Comparison of ENCODE assay signal across 8 cellular contexts in the genomic region with DNA sequence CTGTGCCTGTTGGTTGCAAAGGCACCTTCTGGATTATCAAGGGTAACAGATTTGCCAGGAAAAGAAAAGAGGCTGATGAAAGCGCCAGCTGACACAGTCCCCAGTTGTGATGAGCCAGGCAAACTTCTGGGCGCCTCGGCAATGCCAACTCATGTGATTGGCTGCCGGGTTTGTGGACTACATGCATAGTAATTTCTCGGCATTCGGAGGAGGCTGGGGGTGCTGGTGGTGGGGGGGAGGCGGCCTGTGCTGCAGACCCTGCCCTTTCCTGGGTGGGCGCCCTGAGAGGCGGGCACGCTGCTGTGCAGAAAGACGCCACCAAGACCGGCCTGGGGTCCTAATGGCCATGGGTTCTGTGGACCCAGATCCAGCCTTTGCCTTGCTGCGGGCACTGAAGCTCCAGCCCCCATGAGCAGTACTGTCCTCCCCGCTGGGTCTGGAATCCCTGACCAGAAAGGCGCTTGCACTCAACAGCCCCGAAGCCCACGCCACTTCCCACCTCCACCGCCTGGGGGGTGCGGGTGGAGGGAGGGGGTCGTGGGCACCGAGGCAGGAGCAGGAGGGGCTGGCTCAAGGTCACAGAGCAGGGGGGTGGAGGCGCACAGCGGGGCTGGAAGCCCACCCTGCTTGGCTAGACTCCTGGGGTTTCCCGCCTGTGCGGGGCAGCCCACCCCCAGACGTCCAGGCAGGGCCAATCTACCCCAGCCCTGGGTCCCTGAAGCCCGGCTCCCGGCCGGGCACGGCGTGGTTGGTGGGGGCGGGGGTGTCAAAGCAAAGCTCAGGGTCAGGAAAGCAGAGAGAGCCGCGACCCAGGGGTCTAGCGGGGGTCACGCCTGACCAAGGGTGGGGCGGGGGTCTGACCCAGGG. TPM values are rescaled to one million over a fixed set of nuclear protein-coding genes. Genes with fewer than 3 reads are reported as not detected.
A peak's percentile ranks its signal among the peaks of the same experiment; 100 is the strongest.
DNase-seq lines count a peak whose midpoint lies in the region; ATAC-seq and TF ChIP-seq lines count a peak whose summit lies in the region.

No MANE protein-coding gene starts in this region.

- 18% methylated on average over 28 of the region's 37 CpGs for WGBS in hepatocyte (ENCODE audit: low lambda C conversion rate, missing lambda C conversion rate)

- POLR2A ChIA-PET in activated B cell treated with CpG ODN at 0.5 μM for 24 hours (lab: Charles Lee) = interaction anchor here (0.6 to 0.7 kb wide), 3 partner anchors 9 to 35 kb away, joined by 3 to 5 read pairs (median 3); no protein-coding TSS in a partner anchor

- H3K4me2 ChIP-seq in hepatocyte (peak overlapping the region; percentile 85), skeletal muscle satellite cell (ENCODE audit: low read length) (peak overlapping the region; percentile 80)

- peaks cover 5% of the 10 kb centered on the region for H3K27me3 Mint-ChIP-seq in activated B cell treated with CpG ODN at 0.5 μM for 24 hours

- H3K36me3 ChIP-seq in hepatocyte (replicated peaks; ENCODE audit: insufficient read depth, low read depth) (no peaks in the 10 kb centered on the region), skeletal muscle satellite cell (ENCODE audit: insufficient read depth, low read length) (no peaks in the 10 kb centered on the region)

- TF ChIP-seq CTCF in GM12875 (IDR thresholded peaks at IDR 0.05; ENCODE audit: borderline replicate concordance, insufficient read depth, low read depth, low read length) (no peak), activated B cell treated with CpG ODN at 0.5 μM for 24 hours (IDR thresholded peaks at IDR 0.05) (no peak), hepatocyte (IDR thresholded peaks at IDR 0.05; ENCODE audit: poor library complexity) (no peak)

- no peak overlapping the region for H3K27ac Mint-ChIP-seq in activated B cell treated with CpG ODN at 0.5 μM for 24 hours

- H4K20me1 ChIP-seq in hepatocyte (ENCODE audit: insufficient read depth, poor library complexity, severe bottlenecking) = no peaks in the 10 kb centered on the region

- H3K27ac ChIP-seq in hepatocyte = no peak overlapping the region

- DNase-seq in activated B cell treated with CpG ODN at 0.5 μM for 24 hours (no peak), hepatocyte (ENCODE audit: low spot score) (no peak), COLO668 (lab: John Stamatoyannopoulos, UW; ENCODE audit: unreplicated experiment) (no peak)

- intact Hi-C loops in activated B cell treated with CpG ODN at 0.5 μM for 24 hours (cut with micrococcal nuclease) = loop anchor here (1.0 to 2.0 kb wide), 2 partner anchors 9 to 21 kb away; partner anchors contain the start of gene SLC39A3

- no peak overlapping the region for H3K9ac ChIP-seq in skeletal muscle satellite cell (ENCODE audit: low read depth, low read length)

- peak overlapping the region; percentile 66 for H3K4me3 Mint-ChIP-seq in activated B cell treated with CpG ODN at 0.5 μM for 24 hours

- H3K9me3 Mint-ChIP-seq in activated B cell treated with CpG ODN at 0.5 μM for 24 hours = peaks cover 7% of the 10 kb centered on the region

- H3K4me1 Mint-ChIP-seq in activated B cell treated with CpG ODN at 0.5 μM for 24 hours = peaks cover 22% of the 10 kb centered on the region

- no peaks in the 10 kb centered on the region for H3K79me2 ChIP-seq in hepatocyte

- H3K27me3 ChIP-seq in hepatocyte = peaks cover 28% of the 10 kb centered on the region
- no peaks in the 10 kb centered on the region for H3K27me3 ChIP-seq in skeletal muscle satellite cell (ENCODE audit: control insufficient read depth, insufficient read depth, low read length)

- peaks cover 5% of the 10 kb centered on the region for H3K36me3 Mint-ChIP-seq in activated B cell treated with CpG ODN at 0.5 μM for 24 hours (ENCODE audit: low read depth)

- H2AFZ ChIP-seq in hepatocyte = no peak overlapping the region

- ATAC-seq in activated B cell treated with CpG ODN at 0.5 μM for 24 hours (ENCODE audit: low read depth) = no peak
- ATAC-seq in GM18873 (IDR thresholded peaks at IDR 0.05; ENCODE audit: low FRiP score, unreplicated experiment) = no peak
- ATAC-seq in GM18498 (IDR thresholded peaks at IDR 0.05; ENCODE audit: unreplicated experiment) = no peak
- ATAC-seq in HG03342 (IDR thresholded peaks at IDR 0.05; ENCODE audit: unreplicated experiment) = no peak

- CTCF ChIA-PET in activated B cell treated with CpG ODN at 0.5 μM for 24 hours (lab: Charles Lee) = no interaction called here

- no peaks in the 10 kb centered on the region for H3K9me2 ChIP-seq in hepatocyte (replicated peaks; ENCODE audit: insufficient read depth)

- H3K4me1 ChIP-seq in hepatocyte (ENCODE audit: insufficient read depth) (peaks cover 5% of the 10 kb centered on the region), skeletal muscle satellite cell (ENCODE audit: control insufficient read depth, insufficient read depth, low read length) (peaks cover 27% of the 10 kb centered on the region)

- H3K9me3 ChIP-seq in hepatocyte (ENCODE audit: low read depth) (no peaks in the 10 kb centered on the region), skeletal muscle satellite cell (replicated peaks; ENCODE audit: low read length) (peaks cover 9% of the 10 kb centered on the region)

- H3K4me3 ChIP-seq in GM12875 (ENCODE audit: low read depth, low read length) (peak overlapping the region; percentile 15), hepatocyte (no peak overlapping the region), skeletal muscle satellite cell (ENCODE audit: low read length) (peak overlapping the region; percentile 64)

RNA-seq across cellular contexts. Expression of gene DIRAS1, which starts 1.0 kb away (rescaled TPM):
- total RNA-seq in activated B cell treated with CpG ODN at 0.5 μM for 24 hours (6.4 and 7.7 TPM in 2 replicates), hepatocyte (1.4 and 1.5 TPM in 2 replicates)
- polyA plus RNA-seq in hepatocyte = 2.0 and 2.4 TPM in 2 replicates
- 1.7 and 2.0 TPM in 2 replicates for total RNA-seq in skeletal muscle satellite cell (2012; rRNA removed)

RNA-seq across cellular contexts. Expression of gene GNG7, which starts 17.6 kb away (rescaled TPM):
- total RNA-seq in activated B cell treated with CpG ODN at 0.5 μM for 24 hours (34.8 and 35.4 TPM in 2 replicates), hepatocyte (1.2 and 1.3 TPM in 2 replicates)
- 1.9 and 3.3 TPM in 2 replicates for polyA plus RNA-seq in hepatocyte
- 0.25 TPM in 1 of 2 replicates, not detected in the other for total RNA-seq in skeletal muscle satellite cell (2012; rRNA removed)

RNA-seq across cellular contexts. Expression of gene SLC39A3, which starts 19.7 kb away (rescaled TPM):
- total RNA-seq in activated B cell treated with CpG ODN at 0.5 μM for 24 hours = 33.8 and 34.3 TPM in 2 replicates
- total RNA-seq in hepatocyte = 31.4 and 36.1 TPM in 2 replicates
- polyA plus RNA-seq in hepatocyte = 37.4 and 44.3 TPM in 2 replicates
- total RNA-seq in skeletal muscle satellite cell (2012; rRNA removed) = 29.4 and 34.3 TPM in 2 replicates

Comparison
In these comparisons a context has a peak if more than half of its experiments do, and no peak if none do; other contexts are left out.
1. RNA of gene GNG7, which starts 17.6 kb away (total RNA-seq): 34.8 to 35.4 TPM in activated B cell treated with CpG ODN at 0.5 μM for 24 hours; 1.2 to 1.3 TPM in hepatocyte; every median in the first group is over 10 times any median in the second.